19 cellular contexts compared by ENCODE assay signal in the genomic region with DNA sequence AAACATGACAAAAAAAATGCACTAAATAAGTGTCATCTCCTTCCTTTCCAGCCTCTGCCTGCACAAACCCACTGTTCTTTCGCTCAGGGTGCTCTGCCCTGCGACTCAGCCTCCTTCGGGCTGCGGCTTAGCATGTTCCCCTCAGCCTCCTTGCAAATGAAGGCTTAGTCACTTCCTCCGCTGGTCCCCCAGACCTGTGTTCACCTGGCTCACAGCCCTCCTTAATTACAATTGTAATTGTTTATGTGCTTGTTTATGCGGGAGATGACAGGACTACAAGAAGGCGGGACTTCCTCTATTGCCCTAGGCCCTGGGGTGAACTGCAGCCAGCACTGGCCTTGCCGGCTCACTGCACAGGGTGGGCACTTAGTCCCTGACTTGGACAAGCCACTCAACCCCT.
DNase-seq lines count a peak whose midpoint lies in the region; ATAC-seq, FAIRE-seq and TF ChIP-seq lines count a peak whose summit lies in the region.
"Had no signal": no experiment of that assay in that cellular context is flagged by ENCODE, and none has a peak within 500 bp of the region (broad histone marks: within the 10 kb centered on the region; RNA-seq: fewer than 3 reads in every experiment).

No MANE protein-coding gene starts in this region.

- no peak for TF ChIP-seq EP300 in H1 (IDR thresholded peaks at IDR 0.05; ENCODE audit: borderline replicate concordance in 1 of 2, low read depth in 2 of 2, low read length in 2 of 2)

- H3K4me2 ChIP-seq in H1 (ENCODE audit: insufficient read depth in 1 of 2, low read depth in 2 of 2, low read length in 2 of 2), result no peak overlapping the region
- H3K4me2 ChIP-seq in neural progenitor cell, result no peak overlapping the region
- H3K4me2 ChIP-seq in PC-3 (ENCODE audit: low read length), result no peak overlapping the region
- H3K4me2 ChIP-seq: BLaER1 had no signal

- peak; percentile 6 for DNase-seq in A172 (ENCODE audit: low spot score)
- peak; percentile 65 for DNase-seq in M059J (ENCODE audit: low read depth)
- no peak for DNase-seq in H1 (ENCODE audit: low read depth in 1 of 2, low spot score in 2 of 2)
- DNase-seq in neural progenitor cell (ENCODE audit: low spot score), result no peak
- DNase-seq in Kasumi-1 (lab: John Stamatoyannopoulos, UW), result no peak
- no peak for DNase-seq in PC-3
- DNase-seq in activated CD8-positive, alpha-beta memory T cell treated with anti-CD3 and anti-CD28 coated beads, Interleukin-2, amount 50 U/mL, for 48 hours, result no peak
- DNase-seq in CD8-positive, alpha-beta T cell, result no peak
- DNase-seq: AML-193, Calu3, DMS 273 treated with DMSO at 0.1 percent for 48 hours, EL, GF-D8, GOT3, KG1 had no signal

- ATAC-seq in PC-3, result no peak
- no peak for ATAC-seq in CD8-positive, alpha-beta T cell

- no peak overlapping the region for H3K18ac ChIP-seq in H1 (ENCODE audit: extremely low read depth, low read length)

- CTCF ChIA-PET in H1 (lab: Charles Lee; ENCODE audit: partially characterized antibody) (interaction anchor here (1.0 to 1.1 kb wide), 2 partner anchors 20 to 39 kb away, joined by 3 read pairs; no protein-coding TSS in a partner anchor), PC-3 (lab: Charles Lee) (no interaction called here)
- CTCF ChIA-PET in CD8-positive, alpha-beta T cell (lab: Charles Lee), result interaction anchor here (0.6 kb wide), 1 partner anchor 889 kb away, joined by 3 read pairs; no protein-coding TSS in a partner anchor

- H3K4me3 Mint-ChIP-seq in neural progenitor cell, result no peak overlapping the region
- no peak overlapping the region for H3K4me3 Mint-ChIP-seq in CD8-positive, alpha-beta T cell
- H3K4me3 Mint-ChIP-seq: IgD-negative memory B cell had no signal

- no peak overlapping the region for H4K8ac ChIP-seq in H1 (ENCODE audit: extremely low read depth, insufficient read depth, low read length)

- no peak overlapping the region for H4K5ac ChIP-seq in H1 (ENCODE audit: insufficient read length, low read depth, low read length)

- peaks cover 16% of the 10 kb centered on the region for H3F3A ChIP-seq in neural progenitor cell (ENCODE audit: low read depth)
- no peaks in the 10 kb centered on the region for H3F3A ChIP-seq in PC-3 (ENCODE audit: low read length, unreplicated experiment)

- H3K4me1 Mint-ChIP-seq in neural progenitor cell, result peaks cover 26% of the 10 kb centered on the region
- no peaks in the 10 kb centered on the region for H3K4me1 Mint-ChIP-seq in CD8-positive, alpha-beta T cell (ENCODE audit: low read depth)

- no peak for FAIRE-seq in H1 (lab: Jason Lieb, UNC)

- POLR2A ChIA-PET in H1 (lab: Charles Lee; ENCODE audit: partially characterized antibody), result no interaction called here
- POLR2A ChIA-PET in PC-3 (lab: Charles Lee; ENCODE audit: unreplicated experiment), result no interaction called here
- POLR2A ChIA-PET in CD8-positive, alpha-beta T cell (lab: Charles Lee), result no interaction called here

- H2AFZ ChIP-seq in H1 (ENCODE audit: low read length), result 0 out of 2 replicates have a peak overlapping the region, but pooled peaks have one; percentile 73
- H2AFZ ChIP-seq in neural progenitor cell (replicated peaks), result no peak overlapping the region
- H2AFZ ChIP-seq in PC-3 (ENCODE audit: low read length), result no peak overlapping the region

- no peaks in the 10 kb centered on the region; the same call in 1 of the 2 replicates for H3K23me2 ChIP-seq in H1 (ENCODE audit: low read depth, low read length)

- H3K9me2 ChIP-seq in PC-3 (replicated peaks; ENCODE audit: low read length), result no peaks in the 10 kb centered on the region

- H3K14ac ChIP-seq in H1 (ENCODE audit: insufficient read length), result no peak overlapping the region

- no peak overlapping the region for H3K23ac ChIP-seq in H1 (ENCODE audit: insufficient read length)

- no peak overlapping the region for H2BK5ac ChIP-seq in H1 (ENCODE audit: low read depth, low read length)

- H3K4ac ChIP-seq in H1 (replicated peaks; ENCODE audit: insufficient read length, low read depth, low read length), result no peak overlapping the region

- no peak overlapping the region for H2BK12ac ChIP-seq in H1 (ENCODE audit: low read depth, low read length)

- H3K9ac ChIP-seq in H1 (replicated peaks in 1 of 4; ENCODE audit: extremely low read depth in 1 of 4, low read depth in 3 of 4, low read length in 3 of 4) (no peak overlapping the region), neural progenitor cell (no peak overlapping the region), PC-3 (ENCODE audit: low read length) (no peak overlapping the region)
- H3K9ac ChIP-seq: BLaER1 had no signal

- H3K9me3 ChIP-seq in H1 (ENCODE audit: insufficient read depth in 2 of 2, low read depth in 1 of 2, low read length in 1 of 2), result no peaks in the 10 kb centered on the region; a peak in 1 of 4 replicates
- H3K9me3 ChIP-seq in neural progenitor cell (ENCODE audit: low read depth), result no peaks in the 10 kb centered on the region
- no peaks in the 10 kb centered on the region for H3K9me3 ChIP-seq in PC-3 (ENCODE audit: low read length)
- H3K9me3 ChIP-seq in CD8-positive, alpha-beta T cell (ENCODE audit: low read length), result no peaks in the 10 kb centered on the region
- H3K9me3 ChIP-seq: HAP-1 had no signal

- peaks cover 3% of the 10 kb centered on the region for H3K9me3 Mint-ChIP-seq in neural progenitor cell
- H3K9me3 Mint-ChIP-seq in CD8-positive, alpha-beta T cell, result no peaks in the 10 kb centered on the region

- H3K27ac ChIP-seq in H1 (ENCODE audit: low read depth, low read length) (no peak overlapping the region), neural progenitor cell (no peak overlapping the region), PC-3 (ENCODE audit: low read length) (no peak overlapping the region)
- no peak overlapping the region for H3K27ac ChIP-seq in CD8-positive, alpha-beta T cell (ENCODE audit: low read depth, low read length)
- H3K27ac ChIP-seq: 22Rv1, BLaER1 had no signal

- H4K20me1 ChIP-seq in H1 (replicated peaks in 1 of 2; ENCODE audit: control insufficient read depth in 1 of 2, insufficient read depth in 2 of 2, low read length in 2 of 2) (no peaks in the 10 kb centered on the region), neural progenitor cell (ENCODE audit: low read depth) (no peaks in the 10 kb centered on the region), PC-3 (ENCODE audit: low read length) (no peaks in the 10 kb centered on the region)
- H4K20me1 ChIP-seq: BLaER1 had no signal

- H3K4me1 ChIP-seq in H1 (replicated peaks in 1 of 4; ENCODE audit: control insufficient read depth in 3 of 4, insufficient read depth in 4 of 4, low read length in 3 of 4) (peaks cover 0 to 10% (median 0%) of the 10 kb centered on the region in 4 experiments; a peak in 1 of 7 replicates), neural progenitor cell (peaks cover 20% of the 10 kb centered on the region), PC-3 (ENCODE audit: insufficient read depth, low read length) (no peaks in the 10 kb centered on the region)
- H3K4me1 ChIP-seq in CD8-positive, alpha-beta T cell (ENCODE audit: insufficient read depth, low read length), result no peaks in the 10 kb centered on the region
- H3K4me1 ChIP-seq: HAP-1 had no signal

- no peaks in the 10 kb centered on the region; a peak in 1 of 7 replicates for H3K27me3 ChIP-seq in H1 (replicated peaks in 1 of 4; ENCODE audit: control insufficient read depth in 3 of 4, extremely low read depth in 1 of 4, insufficient read depth in 3 of 4, low read length in 3 of 4)
- no peaks in the 10 kb centered on the region for H3K27me3 ChIP-seq in neural progenitor cell
- peaks cover 81% of the 10 kb centered on the region for H3K27me3 ChIP-seq in PC-3 (ENCODE audit: low read length)
- H3K27me3 ChIP-seq in CD8-positive, alpha-beta T cell (ENCODE audit: insufficient read depth, low read length), result no peaks in the 10 kb centered on the region
- H3K27me3 ChIP-seq: BLaER1 had no signal

- no peak overlapping the region; the same call in 1 of the 2 replicates for H2AK5ac ChIP-seq in H1 (ENCODE audit: low read depth, low read length)

- BruUV-seq in PC-3 (replicated peaks; lab: Mats Ljungman, UMichigan), result no TSS peak

- H3K4me3 ChIP-seq in H1 (ENCODE audit: extremely low read depth in 1 of 4, insufficient read depth in 2 of 4, low read depth in 3 of 4, low read length in 4 of 4) (no peak overlapping the region), neural progenitor cell (no peak overlapping the region), PC-3 (ENCODE audit: low read length) (no peak overlapping the region)
- H3K4me3 ChIP-seq in CD8-positive, alpha-beta T cell (ENCODE audit: low read depth, low read length), result no peak overlapping the region
- H3K4me3 ChIP-seq: BLaER1, HAP-1 had no signal

- no peaks in the 10 kb centered on the region for H3K79me1 ChIP-seq in H1 (ENCODE audit: low read depth, low read length)

- H3K56ac ChIP-seq in H1 (replicated peaks; ENCODE audit: insufficient read length, low read depth, low read length), result no peak overlapping the region

- H4K91ac ChIP-seq in H1 (replicated peaks; ENCODE audit: insufficient read length, low read length), result no peak overlapping the region

- H2BK20ac ChIP-seq in H1 (ENCODE audit: low read length), result no peak overlapping the region

- no peak overlapping the region for H2BK15ac ChIP-seq in H1 (ENCODE audit: low read length)

- H2BK120ac ChIP-seq in H1 (replicated peaks; ENCODE audit: low read depth, low read length), result no peak overlapping the region

- H3K27me3 Mint-ChIP-seq in neural progenitor cell (ENCODE audit: insufficient read depth, low read depth), result peaks cover 4% of the 10 kb centered on the region
- peaks cover 2% of the 10 kb centered on the region for H3K27me3 Mint-ChIP-seq in CD8-positive, alpha-beta T cell (ENCODE audit: low read depth)

- 89% methylated on average over 8 of the region's 8 CpGs; no CpG with 5 or more reads in 1 of the 2 experiments for WGBS in H1 (ENCODE audit: extremely low coverage in 1 of 2, insufficient coverage in 1 of 2, insufficient read length in 1 of 2, insufficient replicate concordance in 2 of 2, low coverage in 1 of 2, low lambda C conversion rate in 2 of 2, missing lambda C conversion rate in 1 of 2), 2 experiments

- TF ChIP-seq CTCF in H1 (IDR thresholded peaks at IDR 0.05; ENCODE audit: control extremely low read depth in 1 of 3, insufficient read depth in 1 of 3, low read depth in 1 of 3, low read length in 3 of 3) (no peak), neural progenitor cell (IDR thresholded peaks at IDR 0.05) (no peak), PC-3 (conservative IDR thresholded peaks at IDR 0.05; ENCODE audit: low read depth, low read length) (no peak)
- no peak for TF ChIP-seq CTCF in CD8-positive, alpha-beta T cell (IDR thresholded peaks at IDR 0.05)

- H3K79me2 ChIP-seq in H1 (ENCODE audit: control insufficient read depth in 1 of 2, insufficient read depth in 2 of 2, low read length in 2 of 2) (no peaks in the 10 kb centered on the region), neural progenitor cell (ENCODE audit: low read depth) (no peaks in the 10 kb centered on the region), PC-3 (ENCODE audit: low read length) (no peaks in the 10 kb centered on the region)

- TF ChIP-seq POLR2A in H1 (IDR thresholded peaks at IDR 0.05; ENCODE audit: control extremely low read depth in 1 of 2, low read depth in 2 of 2, low read length in 2 of 2), result no peak

- H3K36me3 ChIP-seq in H1 (ENCODE audit: control insufficient read depth in 2 of 4, insufficient read depth in 4 of 4, low read length in 3 of 4), result no peaks in the 10 kb centered on the region
- H3K36me3 ChIP-seq in neural progenitor cell, result no peaks in the 10 kb centered on the region
- H3K36me3 ChIP-seq in PC-3 (ENCODE audit: low read depth, low read length), result no peaks in the 10 kb centered on the region
- H3K36me3 ChIP-seq in CD8-positive, alpha-beta T cell (ENCODE audit: insufficient read depth, low read length), result no peaks in the 10 kb centered on the region
- H3K36me3 ChIP-seq: BLaER1, HAP-1 had no signal

- no peak for TF ChIP-seq RAD21 in H1 (IDR thresholded peaks at IDR 0.05 in 1 of 2, conservative IDR thresholded peaks at IDR 0.05 in 1 of 2; ENCODE audit: low read depth in 2 of 2, low read length in 2 of 2)

- H3K36me3 Mint-ChIP-seq in neural progenitor cell, result no peaks in the 10 kb centered on the region
- no peaks in the 10 kb centered on the region for H3K36me3 Mint-ChIP-seq in CD8-positive, alpha-beta T cell
- H3K36me3 Mint-ChIP-seq: IgD-negative memory B cell had no signal

- intact Hi-C loops in PC-3 (cut with micrococcal nuclease), result no loop called here
- intact Hi-C loops in CD8-positive, alpha-beta T cell (cut with DNase I, micrococcal nuclease), result no loop called here

- H3K27ac Mint-ChIP-seq in neural progenitor cell, result peak overlapping the region; percentile 51
- no peak overlapping the region for H3K27ac Mint-ChIP-seq in CD8-positive, alpha-beta T cell
- H3K27ac Mint-ChIP-seq: IgD-negative memory B cell had no signal

Comparison
In these comparisons a context has a peak if more than half of its experiments do, and no peak if none do; other contexts are left out.
1. DNase-seq: peak in A172 (single experiment) and M059J (single experiment); none in H1 (0 of 2), neural progenitor cell (single experiment), Kasumi-1 (0 of 2), PC-3 (single experiment), activated CD8-positive, alpha-beta memory T cell treated with anti-CD3 and anti-CD28 coated beads, Interleukin-2, amount 50 U/mL, for 48 hours (single experiment) and CD8-positive, alpha-beta T cell (0 of 7).